In genomic region chr7:17937506-17938115, GRCh38 we compare ENCODE assay signal across 11 cellular contexts. TPM values are rescaled to one million over a fixed set of nuclear protein-coding genes. Genes with fewer than 3 reads are reported as not detected.
DNase-seq lines count a peak whose midpoint lies in the region; ATAC-seq and TF ChIP-seq lines count a peak whose summit lies in the region.
"Had no signal": no experiment of that assay in that cellular context is flagged by ENCODE, and none has a peak within 500 bp of the region (broad histone marks: within the 10 kb centered on the region; RNA-seq: fewer than 3 reads in every experiment).

No MANE protein-coding gene starts in this region.

- H3K4me3 Mint-ChIP-seq in Calu3 (ENCODE audit: low read depth, unreplicated experiment), result peak overlapping the region; percentile 95
- peak overlapping the region; percentile 94 for H3K4me3 Mint-ChIP-seq in activated naive CD8-positive, alpha-beta T cell treated with anti-CD3 and anti-CD28 coated beads, Interleukin-2, amount 50 U/mL, for 24 hours
- peak overlapping the region; percentile 13 to 99 (median 98) for H3K4me3 Mint-ChIP-seq in naive thymus-derived CD4-positive, alpha-beta T cell

- DNase-seq in Calu3 (no peak), RPMI8226 (no peak), NCI-H226 (no peak), COR-L47 (lab: John Stamatoyannopoulos, UW) (no peak)
- no peak for DNase-seq in activated naive CD8-positive, alpha-beta T cell treated with anti-CD3 and anti-CD28 coated beads, Interleukin-2, amount 50 U/mL, for 24 hours
- no peak for DNase-seq in naive thymus-derived CD4-positive, alpha-beta T cell
- DNase-seq: hippocampal formation, NCI-H524, spleen had no signal

- peak overlapping the region; percentile 94 for H3K27ac Mint-ChIP-seq in Calu3 (ENCODE audit: unreplicated experiment)
- peak overlapping the region; percentile 14 for H3K27ac Mint-ChIP-seq in activated naive CD8-positive, alpha-beta T cell treated with anti-CD3 and anti-CD28 coated beads, Interleukin-2, amount 50 U/mL, for 24 hours
- peak overlapping the region in 3 of 9 donors; percentile 3 to 91 (median 6) for H3K27ac Mint-ChIP-seq in naive thymus-derived CD4-positive, alpha-beta T cell

- peaks cover 32% of the 10 kb centered on the region for H3K36me3 Mint-ChIP-seq in Calu3 (ENCODE audit: insufficient read depth, unreplicated experiment)
- peaks cover 8% of the 10 kb centered on the region for H3K36me3 Mint-ChIP-seq in activated naive CD8-positive, alpha-beta T cell treated with anti-CD3 and anti-CD28 coated beads, Interleukin-2, amount 50 U/mL, for 24 hours (ENCODE audit: low read depth)
- peaks cover 0 to 10% (median 5%) of the 10 kb centered on the region in 5 donors for H3K36me3 Mint-ChIP-seq in naive thymus-derived CD4-positive, alpha-beta T cell

- H3K27me3 Mint-ChIP-seq in Calu3 (ENCODE audit: unreplicated experiment), result no peaks in the 10 kb centered on the region
- no peaks in the 10 kb centered on the region for H3K27me3 Mint-ChIP-seq in activated naive CD8-positive, alpha-beta T cell treated with anti-CD3 and anti-CD28 coated beads, Interleukin-2, amount 50 U/mL, for 24 hours
- H3K27me3 Mint-ChIP-seq in naive thymus-derived CD4-positive, alpha-beta T cell, result peaks cover 0 to 10% (median 0%) of the 10 kb centered on the region in 5 donors

- peaks cover 23 to 24% of the 10 kb centered on the region in 2 donors for H3K4me1 ChIP-seq in naive thymus-derived CD4-positive, alpha-beta T cell (ENCODE audit: control insufficient read depth in 2 of 2, insufficient read depth in 2 of 2, low read length in 2 of 2)

- H3K27ac ChIP-seq in naive thymus-derived CD4-positive, alpha-beta T cell (ENCODE audit: low read depth, low read length), result no peak overlapping the region

- CTCF ChIA-PET in Calu3 (lab: Charles Lee), result interaction anchor here (0.6 to 2.5 kb wide), 14 partner anchors 9 to 1722 kb away, joined by 3 to 8 read pairs (median 4); no protein-coding TSS in a partner anchor
- CTCF ChIA-PET in naive thymus-derived CD4-positive, alpha-beta T cell (lab: Charles Lee), result interaction anchor here (0.6 kb wide), 1 partner anchor 729 kb away, joined by 3 read pairs; no protein-coding TSS in a partner anchor

- no TSS peak for BruUV-seq in Calu3 (replicated peaks; lab: Mats Ljungman, UMichigan)

- intact Hi-C loops in Calu3 (cut with micrococcal nuclease; ENCODE audit: unreplicated experiment), result loop anchor here (2.0 to 10.0 kb wide), 2 partner anchors 167 to 233 kb away; no protein-coding TSS in a partner anchor
- intact Hi-C loops in naive thymus-derived CD4-positive, alpha-beta T cell (cut with micrococcal nuclease), result loop anchor here (1.0 to 10.0 kb wide), 3 partner anchors 8 to 1767 kb away; partner anchors contain the start of gene POLR1F (in 1 of the 2)

- no peak for TF ChIP-seq CTCF in Calu3 (IDR thresholded peaks at IDR 0.05; ENCODE audit: unreplicated experiment)

- peaks cover 0 to 10% (median 0%) of the 10 kb centered on the region in 3 experiments for H3K36me3 ChIP-seq in naive thymus-derived CD4-positive, alpha-beta T cell (ENCODE audit: control insufficient read depth in 2 of 3, insufficient read depth in 3 of 3, low read length in 3 of 3)
- H3K36me3 ChIP-seq: spleen had no signal

- no peaks in the 10 kb centered on the region for H3K27me3 ChIP-seq in naive thymus-derived CD4-positive, alpha-beta T cell (ENCODE audit: control insufficient read depth in 2 of 2, insufficient read depth in 2 of 2, low read length in 2 of 2)
- H3K27me3 ChIP-seq: spleen had no signal

- H3K9me3 ChIP-seq in naive thymus-derived CD4-positive, alpha-beta T cell (ENCODE audit: control insufficient read depth in 2 of 3, low read length in 3 of 3), result no peaks in the 10 kb centered on the region
- H3K9me3 ChIP-seq: spleen had no signal

- no peaks in the 10 kb centered on the region for H3K9me3 Mint-ChIP-seq in Calu3 (ENCODE audit: low read depth, unreplicated experiment)
- H3K9me3 Mint-ChIP-seq in activated naive CD8-positive, alpha-beta T cell treated with anti-CD3 and anti-CD28 coated beads, Interleukin-2, amount 50 U/mL, for 24 hours, result no peaks in the 10 kb centered on the region
- peaks cover 0 to 2% (median 0%) of the 10 kb centered on the region in 11 donors for H3K9me3 Mint-ChIP-seq in naive thymus-derived CD4-positive, alpha-beta T cell

- H3K4me3 ChIP-seq in naive thymus-derived CD4-positive, alpha-beta T cell (ENCODE audit: low read length), result no peak overlapping the region

- POLR2A ChIA-PET in naive thymus-derived CD4-positive, alpha-beta T cell (lab: Charles Lee), result interaction anchor here (1.1 kb wide), 1 partner anchor 11 kb away, joined by 5 read pairs; no protein-coding TSS in a partner anchor

- H3K4me1 Mint-ChIP-seq in Calu3 (ENCODE audit: low read depth, unreplicated experiment), result peaks cover 58% of the 10 kb centered on the region
- peaks cover 61% of the 10 kb centered on the region for H3K4me1 Mint-ChIP-seq in activated naive CD8-positive, alpha-beta T cell treated with anti-CD3 and anti-CD28 coated beads, Interleukin-2, amount 50 U/mL, for 24 hours
- H3K4me1 Mint-ChIP-seq in naive thymus-derived CD4-positive, alpha-beta T cell, result peaks cover 53 to 84% (median 75%) of the 10 kb centered on the region in 7 donors

- ATAC-seq in HG02938 (IDR thresholded peaks at IDR 0.05; ENCODE audit: unreplicated experiment) (peak; percentile 15), GM21526 (IDR thresholded peaks at IDR 0.05; ENCODE audit: low FRiP score, unreplicated experiment) (no peak)
- peak; percentile 25 for ATAC-seq in activated naive CD8-positive, alpha-beta T cell treated with anti-CD3 and anti-CD28 coated beads, Interleukin-2, amount 50 U/mL, for 24 hours
- ATAC-seq in naive thymus-derived CD4-positive, alpha-beta T cell, result no peak

RNA-seq across cellular contexts. Expression of gene SNX13, which starts 2.7 kb away (rescaled TPM):
- total RNA-seq in Calu3 (2022), result 69.3 and 71.9 TPM in 2 replicates
- 10 to 100 TPM; 23.8 to 40.9 (median 29.0) TPM for total RNA-seq in naive thymus-derived CD4-positive, alpha-beta T cell
- 10 to 100 TPM; 10.4 to 13.0 TPM for polyA plus RNA-seq in naive thymus-derived CD4-positive, alpha-beta T cell

Comparison
In these comparisons a context has a peak if more than half of its experiments do, and no peak if none do; other contexts are left out.
1. ATAC-seq: peak in HG02938 (single experiment) and activated naive CD8-positive, alpha-beta T cell treated with anti-CD3 and anti-CD28 coated beads, Interleukin-2, amount 50 U/mL, for 24 hours (single experiment); none in naive thymus-derived CD4-positive, alpha-beta T cell (single experiment) and GM21526 (single experiment).
2. Peak in every context shown above with its lines, with median percentiles within 50 percentile points of each other: H3K4me3 Mint-ChIP-seq.